Comparison of ENCODE assay signal across 8 cellular contexts in the genomic region with DNA sequence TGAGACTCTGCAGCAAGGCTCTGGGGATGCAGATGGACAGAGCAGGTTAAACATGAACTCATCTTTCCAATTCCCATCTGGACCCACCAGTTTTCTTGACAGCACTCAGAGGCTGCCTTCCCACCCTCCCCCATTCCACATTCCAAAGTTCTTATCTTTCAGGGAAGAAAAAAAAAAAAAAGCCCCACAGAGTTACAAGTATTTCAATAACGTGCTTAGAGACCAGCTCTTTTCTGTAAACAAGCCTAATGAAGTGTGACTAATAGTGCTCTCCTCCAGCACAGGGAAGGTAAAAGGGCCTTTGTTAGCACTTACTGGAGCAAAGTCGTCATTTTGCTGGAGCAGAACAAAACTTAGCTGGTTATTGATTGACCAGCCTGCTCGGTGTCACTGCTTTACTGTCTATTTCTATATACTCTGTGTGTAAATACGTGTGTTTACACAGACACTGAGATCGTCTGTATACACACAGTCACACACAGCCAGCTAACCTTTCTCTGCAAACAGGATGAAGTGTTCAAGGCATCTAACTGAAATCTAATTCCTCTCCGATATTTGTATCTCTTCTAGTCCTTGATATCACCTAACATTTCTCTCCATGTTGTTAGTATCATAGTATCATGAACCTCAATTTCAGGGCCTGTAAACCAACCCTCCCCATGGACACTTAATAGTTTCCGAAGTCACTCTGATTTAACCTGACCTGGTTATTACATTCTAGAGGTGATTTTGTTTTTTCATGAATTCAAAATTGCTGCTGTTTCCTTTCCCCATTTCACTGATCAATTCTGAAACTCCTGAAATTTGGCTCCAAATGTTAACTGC.
A peak's percentile ranks its signal among the peaks of the same experiment; 100 is the strongest.
DNase-seq lines count a peak whose midpoint lies in the region; FAIRE-seq and TF ChIP-seq lines count a peak whose summit lies in the region.

No MANE protein-coding gene starts in this region.

- 16 to 20% methylated on average over 5 to 7 of the region's 7 CpGs for WGBS in endodermal cell (ENCODE audit: insufficient coverage in 1 of 2, insufficient read length in 1 of 2), 2 experiments

- FAIRE-seq in GM19239 (lab: Jason Lieb, UNC): no peak

- H3K27me3 Mint-ChIP-seq in endodermal cell (ENCODE audit: insufficient read depth): no peaks in the 10 kb centered on the region

- H3K36me3 ChIP-seq in endodermal cell (ENCODE audit: control insufficient read depth, insufficient read depth, low read length): peaks cover 27% of the 10 kb centered on the region

- peak; percentile 24 to 75 (median 72) for DNase-seq in NCI-H1417 (lab: John Stamatoyannopoulos, UW)
- no peak for DNase-seq in NCI-H1417 treated with DMSO at 0.1 percent for 48 hours (lab: John Stamatoyannopoulos, UW)
- DNase-seq in NCI-H82 (lab: John Stamatoyannopoulos, UW): peak; percentile 76
- peak; percentile 83 for DNase-seq in endodermal cell
- DNase-seq in mucosa of gallbladder (ENCODE audit: low spot score): peak; percentile 72
- no peak for DNase-seq in GM19239 (ENCODE audit: insufficient read length, low spot score)
- DNase-seq in SKM-1 treated with dmso at 0.1 percent for 144 hours (lab: John Stamatoyannopoulos, UW; ENCODE audit: unreplicated experiment): no peak
- DNase-seq in stimulated activated CD4-positive, alpha-beta T cell treated with anti-CD3 and anti-CD28 coated beads, Interleukin-4, amount 100 ng/mL, for 1 hour: no peak

- peak overlapping the region; percentile 36 for H3K4me3 Mint-ChIP-seq in endodermal cell

- H3K9me3 Mint-ChIP-seq in endodermal cell: no peaks in the 10 kb centered on the region

- H3K27ac Mint-ChIP-seq in endodermal cell: peak overlapping the region; percentile 79

- H3K9me3 ChIP-seq in endodermal cell (ENCODE audit: control insufficient read depth, low read length): no peaks in the 10 kb centered on the region

- H3K27ac ChIP-seq in endodermal cell (ENCODE audit: low read depth, low read length): peak overlapping the region; percentile 95

- no peaks in the 10 kb centered on the region for H3K27me3 ChIP-seq in endodermal cell (ENCODE audit: control insufficient read depth, insufficient read depth, low read length, poor library complexity, severe bottlenecking)

- H3K9ac ChIP-seq in endodermal cell (ENCODE audit: extremely low read depth, low read length, poor library complexity, severe bottlenecking): peak overlapping the region; percentile 36

- H3K4me1 ChIP-seq in endodermal cell (ENCODE audit: control insufficient read depth, insufficient read depth, low read length): peaks cover 51% of the 10 kb centered on the region

- peaks cover 78% of the 10 kb centered on the region for H3K4me1 Mint-ChIP-seq in endodermal cell

- TF ChIP-seq CTCF in endodermal cell (conservative IDR thresholded peaks at IDR 0.05): no peak

- peak overlapping the region; percentile 72 for H3K4me3 ChIP-seq in endodermal cell (ENCODE audit: low read length)

- peaks cover 19% of the 10 kb centered on the region for H3K36me3 Mint-ChIP-seq in endodermal cell (ENCODE audit: low read depth)

Comparison
In these comparisons a context has a peak if more than half of its experiments do, and no peak if none do; other contexts are left out.
1. DNase-seq: peak in NCI-H1417 (3 of 3), NCI-H82 (single experiment), endodermal cell (single experiment) and mucosa of gallbladder (single experiment); none in NCI-H1417 treated with DMSO at 0.1 percent for 48 hours (single experiment), GM19239 (single experiment), SKM-1 treated with dmso at 0.1 percent for 144 hours (single experiment) and stimulated activated CD4-positive, alpha-beta T cell treated with anti-CD3 and anti-CD28 coated beads, Interleukin-4, amount 100 ng/mL, for 1 hour (single experiment).